In the genomic region with DNA sequence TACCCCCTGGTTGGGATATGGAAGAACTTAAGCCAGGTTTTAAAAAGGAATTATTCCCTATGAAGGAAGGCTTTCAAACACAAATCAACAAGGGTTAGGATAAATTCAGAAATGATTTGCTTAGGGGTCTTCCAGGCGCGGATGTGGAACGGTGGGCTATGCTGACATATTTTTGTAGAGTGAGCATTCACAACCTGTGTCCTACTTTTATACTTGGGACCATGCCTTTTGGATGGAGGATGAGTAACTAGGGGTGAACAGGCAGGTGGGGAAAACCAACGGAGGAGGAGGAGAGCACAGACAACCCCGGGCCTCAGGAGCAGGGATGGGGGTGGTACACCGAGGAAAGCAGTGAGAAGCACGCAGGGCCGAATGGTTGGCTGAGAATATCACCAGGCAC, we compare ENCODE assay signal across 2 cellular contexts.
TF ChIP-seq lines count a peak whose summit lies in the region.

No MANE protein-coding gene starts in this region.

TF ChIP-seq in GM23338, 12 proteins besides CTCF, POLR2A, EP300 and RAD21:
- TF ChIP-seq ZNF114 (CRISPR knock-in tag; IDR thresholded peaks at IDR 0.05) (no peak), CREB1 (CRISPR knock-in tag; IDR thresholded peaks at IDR 0.05; ENCODE audit: low read depth) (no peak), JUNB (IDR thresholded peaks at IDR 0.05; ENCODE audit: unreplicated experiment) (no peak)

TF ChIP-seq in K562, 482 proteins besides CTCF, POLR2A, EP300 and RAD21:
- no peak for TF ChIP-seq CREB1 (IDR thresholded peaks at IDR 0.05)
- 0 out of 2 replicates have a peak, but pooled peaks have one; percentile 12 for TF ChIP-seq CREB1 (CRISPR knock-in tag; IDR thresholded peaks at IDR 0.05)
- TF ChIP-seq CBX1 (IDR thresholded peaks at IDR 0.05; ENCODE audit: low read depth), result no peak
